Comparison of ENCODE assay signal across 1 cellular context in the genomic region with DNA sequence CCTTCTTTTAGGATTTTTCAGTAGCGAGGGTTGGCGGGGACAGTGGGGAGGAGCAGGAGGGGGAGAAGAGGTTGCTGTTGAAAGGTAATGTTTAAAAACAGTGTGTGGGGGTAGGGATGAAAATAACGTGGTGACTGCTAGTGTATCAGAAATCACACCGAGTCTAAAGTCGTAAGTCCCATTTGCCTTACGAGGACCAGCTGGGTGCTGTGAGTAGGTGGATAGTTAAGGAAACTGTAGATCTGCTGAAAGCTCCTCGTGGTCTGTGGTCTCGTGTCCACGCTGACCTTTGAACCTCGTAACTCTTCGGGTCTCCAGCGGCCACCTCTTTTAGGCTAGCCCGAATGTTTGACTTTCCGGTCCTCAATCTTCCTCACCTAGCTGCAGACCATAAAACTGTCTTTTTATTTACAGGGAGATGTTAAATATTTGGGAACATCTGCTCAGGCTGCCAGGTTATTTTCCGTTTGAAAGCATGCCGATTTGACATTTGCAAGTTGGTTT.
TF ChIP-seq lines count a peak whose summit lies in the region.

No MANE protein-coding gene starts in this region.

TF ChIP-seq in HepG2, 621 proteins besides CTCF, POLR2A, EP300 and RAD21 (continued from another document and continues in another):
- TF ChIP-seq, protein P1, sequence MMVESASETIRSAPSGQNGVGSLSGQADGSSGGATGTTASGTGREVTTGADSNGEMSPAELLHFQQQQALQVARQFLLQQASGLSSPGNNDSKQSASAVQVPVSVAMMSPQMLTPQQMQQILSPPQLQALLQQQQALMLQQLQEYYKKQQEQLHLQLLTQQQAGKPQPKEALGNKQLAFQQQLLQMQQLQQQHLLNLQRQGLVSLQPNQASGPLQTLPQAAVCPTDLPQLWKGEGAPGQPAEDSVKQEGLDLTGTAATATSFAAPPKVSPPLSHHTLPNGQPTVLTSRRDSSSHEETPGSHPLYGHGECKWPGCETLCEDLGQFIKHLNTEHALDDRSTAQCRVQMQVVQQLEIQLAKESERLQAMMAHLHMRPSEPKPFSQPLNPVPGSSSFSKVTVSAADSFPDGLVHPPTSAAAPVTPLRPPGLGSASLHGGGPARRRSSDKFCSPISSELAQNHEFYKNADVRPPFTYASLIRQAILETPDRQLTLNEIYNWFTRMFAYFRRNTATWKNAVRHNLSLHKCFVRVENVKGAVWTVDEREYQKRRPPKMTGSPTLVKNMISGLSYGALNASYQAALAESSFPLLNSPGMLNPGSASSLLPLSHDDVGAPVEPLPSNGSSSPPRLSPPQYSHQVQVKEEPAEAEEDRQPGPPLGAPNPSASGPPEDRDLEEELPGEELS (CRISPR knock-in tag; IDR thresholded peaks at IDR 0.05) = peak; percentile 41; the same call in 1 of the 2 replicates
- TF ChIP-seq ZMAT3 (CRISPR knock-in tag; conservative IDR thresholded peaks at IDR 0.05) = no peak
- TF ChIP-seq ZNF841 (CRISPR knock-in tag; IDR thresholded peaks at IDR 0.05; ENCODE audit: borderline replicate concordance) = no peak
- no peak for TF ChIP-seq ZEB1 (IDR thresholded peaks at IDR 0.05; ENCODE audit: insufficient replicate concordance, low read depth)
- TF ChIP-seq AGO1 (IDR thresholded peaks at IDR 0.05; ENCODE audit: low read depth, low read length, poor library complexity, severe bottlenecking) = no peak
- no peak for TF ChIP-seq ZFP90 (CRISPR knock-in tag; IDR thresholded peaks at IDR 0.05; ENCODE audit: borderline replicate concordance)
- TF ChIP-seq FOXA3 (CRISPR knock-in tag; IDR thresholded peaks at IDR 0.05) = peak; percentile 16; the same call in 1 of the 2 replicates
- TF ChIP-seq, protein P2, sequence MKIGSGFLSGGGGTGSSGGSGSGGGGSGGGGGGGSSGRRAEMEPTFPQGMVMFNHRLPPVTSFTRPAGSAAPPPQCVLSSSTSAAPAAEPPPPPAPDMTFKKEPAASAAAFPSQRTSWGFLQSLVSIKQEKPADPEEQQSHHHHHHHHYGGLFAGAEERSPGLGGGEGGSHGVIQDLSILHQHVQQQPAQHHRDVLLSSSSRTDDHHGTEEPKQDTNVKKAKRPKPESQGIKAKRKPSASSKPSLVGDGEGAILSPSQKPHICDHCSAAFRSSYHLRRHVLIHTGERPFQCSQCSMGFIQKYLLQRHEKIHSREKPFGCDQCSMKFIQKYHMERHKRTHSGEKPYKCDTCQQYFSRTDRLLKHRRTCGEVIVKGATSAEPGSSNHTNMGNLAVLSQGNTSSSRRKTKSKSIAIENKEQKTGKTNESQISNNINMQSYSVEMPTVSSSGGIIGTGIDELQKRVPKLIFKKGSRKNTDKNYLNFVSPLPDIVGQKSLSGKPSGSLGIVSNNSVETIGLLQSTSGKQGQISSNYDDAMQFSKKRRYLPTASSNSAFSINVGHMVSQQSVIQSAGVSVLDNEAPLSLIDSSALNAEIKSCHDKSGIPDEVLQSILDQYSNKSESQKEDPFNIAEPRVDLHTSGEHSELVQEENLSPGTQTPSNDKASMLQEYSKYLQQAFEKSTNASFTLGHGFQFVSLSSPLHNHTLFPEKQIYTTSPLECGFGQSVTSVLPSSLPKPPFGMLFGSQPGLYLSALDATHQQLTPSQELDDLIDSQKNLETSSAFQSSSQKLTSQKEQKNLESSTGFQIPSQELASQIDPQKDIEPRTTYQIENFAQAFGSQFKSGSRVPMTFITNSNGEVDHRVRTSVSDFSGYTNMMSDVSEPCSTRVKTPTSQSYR (CRISPR knock-in tag; IDR thresholded peaks at IDR 0.05; ENCODE audit: borderline replicate concordance) = no peak
- no peak for TF ChIP-seq ZNF891 (CRISPR knock-in tag; IDR thresholded peaks at IDR 0.05)
- no peak for TF ChIP-seq ZNF180 (CRISPR knock-in tag; IDR thresholded peaks at IDR 0.05; ENCODE audit: borderline replicate concordance, low read depth)
- peak; percentile 23 for TF ChIP-seq TEAD3 (CRISPR knock-in tag; optimal IDR thresholded peaks at IDR 0.05; ENCODE audit: borderline replicate concordance)
- no peak for TF ChIP-seq FIP1L1 (IDR thresholded peaks at IDR 0.05; ENCODE audit: borderline replicate concordance, insufficient read depth, low read depth, low read length)
- TF ChIP-seq HNF4G (IDR thresholded peaks at IDR 0.05; ENCODE audit: borderline replicate concordance, low read depth, low read length) = peak; percentile 73
- TF ChIP-seq HNF4G (CRISPR knock-in tag; IDR thresholded peaks at IDR 0.05; ENCODE audit: borderline replicate concordance, low read depth) = peak; percentile 62; the same call in 1 of the 2 replicates
- TF ChIP-seq MIXL1 (CRISPR knock-in tag; IDR thresholded peaks at IDR 0.05) = peak; percentile 57; the same call in 1 of the 2 replicates
- TF ChIP-seq ZNF562 (CRISPR knock-in tag; IDR thresholded peaks at IDR 0.05; ENCODE audit: borderline replicate concordance) = no peak
- no peak for TF ChIP-seq SALL2 (CRISPR knock-in tag; IDR thresholded peaks at IDR 0.05)
- TF ChIP-seq, protein P3, sequence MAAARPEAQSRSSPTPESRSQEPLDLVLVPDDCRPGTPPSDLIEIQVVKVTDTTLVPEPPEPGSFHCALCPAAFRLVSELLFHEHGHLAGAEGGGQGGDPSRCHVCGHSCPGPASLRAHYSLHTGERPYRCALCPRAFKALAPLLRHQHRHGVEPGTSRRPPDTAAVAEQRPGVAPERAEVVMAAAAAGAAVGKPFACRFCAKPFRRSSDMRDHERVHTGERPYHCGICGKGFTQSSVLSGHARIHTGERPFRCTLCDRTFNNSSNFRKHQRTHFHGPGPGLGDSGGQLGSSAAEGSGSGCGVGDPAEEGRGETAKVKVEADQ (CRISPR knock-in tag; IDR thresholded peaks at IDR 0.05; ENCODE audit: borderline replicate concordance) = no peak
- no peak for TF ChIP-seq ZNF816 (CRISPR knock-in tag; IDR thresholded peaks at IDR 0.05; ENCODE audit: borderline replicate concordance)
- TF ChIP-seq, protein P4, sequence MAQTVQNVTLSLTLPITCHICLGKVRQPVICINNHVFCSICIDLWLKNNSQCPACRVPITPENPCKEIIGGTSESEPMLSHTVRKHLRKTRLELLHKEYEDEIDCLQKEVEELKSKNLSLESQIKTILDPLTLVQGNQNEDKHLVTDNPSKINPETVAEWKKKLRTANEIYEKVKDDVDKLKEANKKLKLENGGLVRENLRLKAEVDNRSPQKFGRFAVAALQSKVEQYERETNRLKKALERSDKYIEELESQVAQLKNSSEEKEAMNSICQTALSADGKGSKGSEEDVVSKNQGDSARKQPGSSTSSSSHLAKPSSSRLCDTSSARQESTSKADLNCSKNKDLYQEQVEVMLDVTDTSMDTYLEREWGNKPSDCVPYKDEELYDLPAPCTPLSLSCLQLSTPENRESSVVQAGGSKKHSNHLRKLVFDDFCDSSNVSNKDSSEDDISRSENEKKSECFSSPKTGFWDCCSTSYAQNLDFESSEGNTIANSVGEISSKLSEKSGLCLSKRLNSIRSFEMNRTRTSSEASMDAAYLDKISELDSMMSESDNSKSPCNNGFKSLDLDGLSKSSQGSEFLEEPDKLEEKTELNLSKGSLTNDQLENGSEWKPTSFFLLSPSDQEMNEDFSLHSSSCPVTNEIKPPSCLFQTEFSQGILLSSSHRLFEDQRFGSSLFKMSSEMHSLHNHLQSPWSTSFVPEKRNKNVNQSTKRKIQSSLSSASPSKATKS (CRISPR knock-in tag; IDR thresholded peaks at IDR 0.05) = no peak
- TF ChIP-seq, protein P5, sequence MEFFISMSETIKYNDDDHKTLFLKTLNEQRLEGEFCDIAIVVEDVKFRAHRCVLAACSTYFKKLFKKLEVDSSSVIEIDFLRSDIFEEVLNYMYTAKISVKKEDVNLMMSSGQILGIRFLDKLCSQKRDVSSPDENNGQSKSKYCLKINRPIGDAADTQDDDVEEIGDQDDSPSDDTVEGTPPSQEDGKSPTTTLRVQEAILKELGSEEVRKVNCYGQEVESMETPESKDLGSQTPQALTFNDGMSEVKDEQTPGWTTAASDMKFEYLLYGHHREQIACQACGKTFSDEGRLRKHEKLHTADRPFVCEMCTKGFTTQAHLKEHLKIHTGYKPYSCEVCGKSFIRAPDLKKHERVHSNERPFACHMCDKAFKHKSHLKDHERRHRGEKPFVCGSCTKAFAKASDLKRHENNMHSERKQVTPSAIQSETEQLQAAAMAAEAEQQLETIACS (CRISPR knock-in tag; IDR thresholded peaks at IDR 0.05) = no peak
- TF ChIP-seq, protein P6, sequence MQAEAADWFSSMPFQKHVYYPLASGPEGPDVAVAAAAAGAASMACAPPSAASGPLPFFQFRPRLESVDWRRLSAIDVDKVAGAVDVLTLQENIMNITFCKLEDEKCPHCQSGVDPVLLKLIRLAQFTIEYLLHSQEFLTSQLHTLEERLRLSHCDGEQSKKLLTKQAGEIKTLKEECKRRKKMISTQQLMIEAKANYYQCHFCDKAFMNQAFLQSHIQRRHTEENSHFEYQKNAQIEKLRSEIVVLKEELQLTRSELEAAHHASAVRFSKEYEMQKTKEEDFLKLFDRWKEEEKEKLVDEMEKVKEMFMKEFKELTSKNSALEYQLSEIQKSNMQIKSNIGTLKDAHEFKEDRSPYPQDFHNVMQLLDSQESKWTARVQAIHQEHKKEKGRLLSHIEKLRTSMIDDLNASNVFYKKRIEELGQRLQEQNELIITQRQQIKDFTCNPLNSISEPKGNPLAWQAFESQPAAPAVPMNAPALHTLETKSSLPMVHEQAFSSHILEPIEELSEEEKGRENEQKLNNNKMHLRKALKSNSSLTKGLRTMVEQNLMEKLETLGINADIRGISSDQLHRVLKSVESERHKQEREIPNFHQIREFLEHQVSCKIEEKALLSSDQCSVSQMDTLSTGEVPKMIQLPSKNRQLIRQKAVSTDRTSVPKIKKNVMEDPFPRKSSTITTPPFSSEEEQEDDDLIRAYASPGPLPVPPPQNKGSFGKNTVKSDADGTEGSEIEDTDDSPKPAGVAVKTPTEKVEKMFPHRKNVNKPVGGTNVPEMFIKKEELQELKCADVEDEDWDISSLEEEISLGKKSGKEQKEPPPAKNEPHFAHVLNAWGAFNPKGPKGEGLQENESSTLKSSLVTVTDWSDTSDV (CRISPR knock-in tag; IDR thresholded peaks at IDR 0.05) = no peak
- TF ChIP-seq KAT7 (CRISPR knock-in tag; IDR thresholded peaks at IDR 0.05; ENCODE audit: borderline replicate concordance) = no peak
- no peak for TF ChIP-seq AGO2 (optimal IDR thresholded peaks at IDR 0.05; ENCODE audit: low read depth, low read length)
- TF ChIP-seq ZFP36L2 (CRISPR knock-in tag; IDR thresholded peaks at IDR 0.05) = no peak
- no peak for TF ChIP-seq ZNF143 (CRISPR knock-in tag; IDR thresholded peaks at IDR 0.05)
- no peak for TF ChIP-seq GTF2F1 (IDR thresholded peaks at IDR 0.05; ENCODE audit: low read length)
- TF ChIP-seq ZNF567 (CRISPR knock-in tag; IDR thresholded peaks at IDR 0.05; ENCODE audit: borderline replicate concordance) = no peak
- no peak for TF ChIP-seq KAT8 (CRISPR knock-in tag; IDR thresholded peaks at IDR 0.05)
- TF ChIP-seq, protein P7, sequence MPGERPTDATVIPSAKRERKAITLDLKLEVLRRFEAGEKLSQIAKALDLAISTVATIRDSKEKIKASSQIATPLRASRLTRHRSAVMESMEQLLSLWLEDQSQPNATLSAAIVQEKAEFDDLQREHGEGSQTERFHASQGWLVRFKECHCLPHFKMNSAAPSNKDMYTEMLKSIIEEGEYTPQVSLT (CRISPR knock-in tag; IDR thresholded peaks at IDR 0.05; ENCODE audit: borderline replicate concordance, low read depth) = no peak
- no peak for TF ChIP-seq ZNF382 (CRISPR knock-in tag; IDR thresholded peaks at IDR 0.05; ENCODE audit: borderline replicate concordance)
- TF ChIP-seq, protein P8, sequence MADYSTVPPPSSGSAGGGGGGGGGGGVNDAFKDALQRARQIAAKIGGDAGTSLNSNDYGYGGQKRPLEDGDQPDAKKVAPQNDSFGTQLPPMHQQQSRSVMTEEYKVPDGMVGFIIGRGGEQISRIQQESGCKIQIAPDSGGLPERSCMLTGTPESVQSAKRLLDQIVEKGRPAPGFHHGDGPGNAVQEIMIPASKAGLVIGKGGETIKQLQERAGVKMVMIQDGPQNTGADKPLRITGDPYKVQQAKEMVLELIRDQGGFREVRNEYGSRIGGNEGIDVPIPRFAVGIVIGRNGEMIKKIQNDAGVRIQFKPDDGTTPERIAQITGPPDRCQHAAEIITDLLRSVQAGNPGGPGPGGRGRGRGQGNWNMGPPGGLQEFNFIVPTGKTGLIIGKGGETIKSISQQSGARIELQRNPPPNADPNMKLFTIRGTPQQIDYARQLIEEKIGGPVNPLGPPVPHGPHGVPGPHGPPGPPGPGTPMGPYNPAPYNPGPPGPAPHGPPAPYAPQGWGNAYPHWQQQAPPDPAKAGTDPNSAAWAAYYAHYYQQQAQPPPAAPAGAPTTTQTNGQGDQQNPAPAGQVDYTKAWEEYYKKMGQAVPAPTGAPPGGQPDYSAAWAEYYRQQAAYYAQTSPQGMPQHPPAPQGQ (CRISPR knock-in tag; IDR thresholded peaks at IDR 0.05; ENCODE audit: borderline replicate concordance) = no peak
- TF ChIP-seq, protein P9, sequence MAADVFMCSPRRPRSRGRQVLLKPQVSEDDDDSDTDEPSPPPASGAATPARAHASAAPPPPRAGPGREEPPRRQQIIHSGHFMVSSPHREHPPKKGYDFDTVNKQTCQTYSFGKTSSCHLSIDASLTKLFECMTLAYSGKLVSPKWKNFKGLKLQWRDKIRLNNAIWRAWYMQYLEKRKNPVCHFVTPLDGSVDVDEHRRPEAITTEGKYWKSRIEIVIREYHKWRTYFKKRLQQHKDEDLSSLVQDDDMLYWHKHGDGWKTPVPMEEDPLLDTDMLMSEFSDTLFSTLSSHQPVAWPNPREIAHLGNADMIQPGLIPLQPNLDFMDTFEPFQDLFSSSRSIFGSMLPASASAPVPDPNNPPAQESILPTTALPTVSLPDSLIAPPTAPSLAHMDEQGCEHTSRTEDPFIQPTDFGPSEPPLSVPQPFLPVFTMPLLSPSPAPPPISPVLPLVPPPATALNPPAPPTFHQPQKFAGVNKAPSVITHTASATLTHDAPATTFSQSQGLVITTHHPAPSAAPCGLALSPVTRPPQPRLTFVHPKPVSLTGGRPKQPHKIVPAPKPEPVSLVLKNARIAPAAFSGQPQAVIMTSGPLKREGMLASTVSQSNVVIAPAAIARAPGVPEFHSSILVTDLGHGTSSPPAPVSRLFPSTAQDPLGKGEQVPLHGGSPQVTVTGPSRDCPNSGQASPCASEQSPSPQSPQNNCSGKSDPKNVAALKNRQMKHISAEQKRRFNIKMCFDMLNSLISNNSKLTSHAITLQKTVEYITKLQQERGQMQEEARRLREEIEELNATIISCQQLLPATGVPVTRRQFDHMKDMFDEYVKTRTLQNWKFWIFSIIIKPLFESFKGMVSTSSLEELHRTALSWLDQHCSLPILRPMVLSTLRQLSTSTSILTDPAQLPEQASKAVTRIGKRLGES (CRISPR knock-in tag; IDR thresholded peaks at IDR 0.05; ENCODE audit: borderline replicate concordance) = peak; percentile 9; the same call in 1 of the 2 replicates
- TF ChIP-seq TBP (CRISPR knock-in tag; IDR thresholded peaks at IDR 0.05) = no peak
- TF ChIP-seq KLF12 (CRISPR knock-in tag; IDR thresholded peaks at IDR 0.05; ENCODE audit: borderline replicate concordance) = no peak
- TF ChIP-seq, protein P10, sequence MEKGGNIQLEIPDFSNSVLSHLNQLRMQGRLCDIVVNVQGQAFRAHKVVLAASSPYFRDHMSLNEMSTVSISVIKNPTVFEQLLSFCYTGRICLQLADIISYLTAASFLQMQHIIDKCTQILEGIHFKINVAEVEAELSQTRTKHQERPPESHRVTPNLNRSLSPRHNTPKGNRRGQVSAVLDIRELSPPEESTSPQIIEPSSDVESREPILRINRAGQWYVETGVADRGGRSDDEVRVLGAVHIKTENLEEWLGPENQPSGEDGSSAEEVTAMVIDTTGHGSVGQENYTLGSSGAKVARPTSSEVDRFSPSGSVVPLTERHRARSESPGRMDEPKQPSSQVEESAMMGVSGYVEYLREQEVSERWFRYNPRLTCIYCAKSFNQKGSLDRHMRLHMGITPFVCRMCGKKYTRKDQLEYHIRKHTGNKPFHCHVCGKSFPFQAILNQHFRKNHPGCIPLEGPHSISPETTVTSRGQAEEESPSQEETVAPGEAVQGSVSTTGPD (CRISPR knock-in tag; IDR thresholded peaks at IDR 0.05) = no peak
- TF ChIP-seq FOXM1 (CRISPR knock-in tag; IDR thresholded peaks at IDR 0.05) = no peak
